1 cellular context compared by ENCODE assay signal in the genomic region with DNA sequence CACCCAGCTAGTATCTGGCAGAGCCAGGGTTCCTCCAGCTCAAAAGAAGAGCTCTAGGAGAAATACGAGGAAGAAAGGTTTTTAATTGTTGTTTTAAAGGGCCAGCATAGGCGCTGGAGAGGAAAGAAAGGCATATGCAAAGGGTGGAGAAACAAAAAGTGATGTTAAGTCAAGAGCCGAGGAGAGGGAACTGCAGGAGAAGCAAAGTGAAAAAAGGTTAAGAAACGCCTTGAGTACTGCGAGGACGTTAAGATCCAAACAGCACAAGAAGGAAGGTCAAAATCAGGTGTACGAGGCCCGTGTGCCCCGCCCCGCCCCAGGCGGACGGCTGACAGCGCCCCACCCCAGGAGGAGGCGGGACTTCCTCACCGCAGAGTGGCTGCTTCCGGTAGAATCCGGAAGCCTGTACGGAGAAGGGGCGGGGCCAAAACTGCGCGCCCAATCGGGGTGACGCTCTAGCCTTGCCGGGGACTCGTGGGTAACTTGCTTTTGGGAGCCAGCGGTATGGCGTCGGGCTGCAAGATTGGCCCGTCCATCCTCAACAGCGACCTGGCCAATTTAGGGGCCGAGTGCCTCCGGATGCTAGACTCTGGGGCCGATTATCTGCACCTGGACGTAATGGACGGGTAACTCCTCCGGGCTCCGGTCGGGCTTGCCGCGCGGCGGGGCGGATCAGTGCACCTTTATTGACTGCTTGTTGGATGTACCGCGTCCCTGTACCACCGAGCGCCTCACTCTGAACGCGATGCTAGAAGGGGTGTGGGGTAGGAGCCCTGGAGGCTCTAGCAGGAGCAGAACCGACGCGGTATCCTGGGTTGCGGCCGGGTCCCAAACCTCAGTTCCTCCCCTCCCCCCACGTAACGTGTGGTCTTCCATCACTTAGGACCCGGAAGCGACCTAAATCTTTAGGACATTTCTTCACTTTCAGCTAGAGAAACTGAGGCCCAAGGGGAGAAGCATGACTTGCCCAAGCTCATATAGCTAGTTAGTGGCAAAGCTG.
TF ChIP-seq lines count a peak whose summit lies in the region.

A gene (plus strand): TSS at position 481 of the 1,000 bp plus-strand sequence. CDS start 24 bp downstream, at position 505.

TF ChIP-seq in HepG2, 621 proteins besides CTCF, POLR2A, EP300 and RAD21 (continued from another document and continues in another):
- TF ChIP-seq, protein P1, sequence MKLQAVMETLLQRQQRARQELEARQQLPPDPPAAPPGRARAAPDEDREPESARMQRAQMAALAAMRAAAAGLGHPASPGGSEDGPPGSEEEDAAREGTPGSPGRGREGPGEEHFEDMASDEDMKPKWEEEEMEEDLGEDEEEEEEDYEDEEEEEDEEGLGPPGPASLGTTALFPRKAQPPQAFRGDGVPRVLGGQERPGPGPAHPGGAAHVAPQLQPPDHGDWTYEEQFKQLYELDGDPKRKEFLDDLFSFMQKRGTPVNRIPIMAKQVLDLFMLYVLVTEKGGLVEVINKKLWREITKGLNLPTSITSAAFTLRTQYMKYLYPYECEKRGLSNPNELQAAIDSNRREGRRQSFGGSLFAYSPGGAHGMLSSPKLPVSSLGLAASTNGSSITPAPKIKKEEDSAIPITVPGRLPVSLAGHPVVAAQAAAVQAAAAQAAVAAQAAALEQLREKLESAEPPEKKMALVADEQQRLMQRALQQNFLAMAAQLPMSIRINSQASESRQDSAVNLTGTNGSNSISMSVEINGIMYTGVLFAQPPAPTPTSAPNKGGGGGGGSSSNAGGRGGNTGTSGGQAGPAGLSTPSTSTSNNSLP (IDR thresholded peaks at IDR 0.05; ENCODE audit: low read depth, low read length) = no peak
- TF ChIP-seq, protein P2, sequence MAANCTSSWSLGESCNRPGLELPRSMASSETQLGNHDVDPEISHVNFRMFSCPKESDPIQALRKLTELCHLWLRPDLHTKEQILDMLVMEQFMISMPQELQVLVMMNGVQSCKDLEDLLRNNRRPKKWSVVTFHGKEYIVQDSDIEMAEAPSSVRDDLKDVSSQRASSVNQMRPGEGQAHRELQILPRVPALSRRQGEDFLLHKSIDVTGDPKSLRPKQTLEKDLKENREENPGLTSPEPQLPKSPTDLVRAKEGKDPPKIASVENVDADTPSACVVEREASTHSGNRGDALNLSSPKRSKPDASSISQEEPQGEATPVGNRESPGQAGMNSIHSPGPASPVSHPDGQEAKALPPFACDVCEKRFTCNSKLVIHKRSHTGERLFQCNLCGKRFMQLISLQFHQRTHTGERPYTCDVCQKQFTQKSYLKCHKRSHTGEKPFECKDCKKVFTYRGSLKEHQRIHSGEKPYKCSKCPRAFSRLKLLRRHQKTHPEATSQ (CRISPR knock-in tag; IDR thresholded peaks at IDR 0.05; ENCODE audit: borderline replicate concordance) = no peak
- TF ChIP-seq ZFP90 (CRISPR knock-in tag; IDR thresholded peaks at IDR 0.05; ENCODE audit: borderline replicate concordance) (peak; percentile 31; the same call in 1 of the 2 replicates), CC2D1A (CRISPR knock-in tag; IDR thresholded peaks at IDR 0.05) (no peak), PHF8 (CRISPR knock-in tag; IDR thresholded peaks at IDR 0.05) (peak; percentile 93), ZNF160 (CRISPR knock-in tag; IDR thresholded peaks at IDR 0.05) (peak; percentile 22; the same call in 1 of the 2 replicates), ZNF468 (CRISPR knock-in tag; IDR thresholded peaks at IDR 0.05) (no peak), RCOR2 (CRISPR knock-in tag; IDR thresholded peaks at IDR 0.05) (no peak), SKI (IDR thresholded peaks at IDR 0.05; ENCODE audit: partially characterized antibody) (no peak), HOXA5 (CRISPR knock-in tag; IDR thresholded peaks at IDR 0.05) (0 out of 2 replicates have a peak, but pooled peaks have one; percentile 54), TBX2 (CRISPR knock-in tag; IDR thresholded peaks at IDR 0.05; ENCODE audit: borderline replicate concordance) (peak; percentile 85; the same call in 1 of the 2 replicates), SRSF4 (IDR thresholded peaks at IDR 0.05; ENCODE audit: low read depth, low read length, poor library complexity, severe bottlenecking) (no peak), ETV6 (CRISPR knock-in tag; conservative IDR thresholded peaks at IDR 0.05) (no peak), TP53 (CRISPR knock-in tag; conservative IDR thresholded peaks at IDR 0.05) (no peak), CHD2 (IDR thresholded peaks at IDR 0.05; ENCODE audit: low read depth, low read length) (peak; percentile 10; the same call in 1 of the 2 replicates), KLF12 (CRISPR knock-in tag; IDR thresholded peaks at IDR 0.05; ENCODE audit: borderline replicate concordance) (peak; percentile 91), CEBPG (CRISPR knock-in tag; IDR thresholded peaks at IDR 0.05) (no peak; the same call in 1 of the 2 replicates), RARA (CRISPR knock-in tag; IDR thresholded peaks at IDR 0.05) (0 out of 2 replicates have a peak, but pooled peaks have one; percentile 39), MAFK (conservative IDR thresholded peaks at IDR 0.05 in 1 of 2, IDR thresholded peaks at IDR 0.05 in 1 of 2; ENCODE audit: low read length in 2 of 2) (no peak), ARNTL (CRISPR knock-in tag; IDR thresholded peaks at IDR 0.05) (peak; percentile 53; the same call in 1 of the 2 replicates), TARDBP (CRISPR knock-in tag; IDR thresholded peaks at IDR 0.05) (no peak; the same call in 1 of the 2 replicates), POLR2AphosphoS5 (IDR thresholded peaks at IDR 0.05; ENCODE audit: low read depth, low read length) (peak; percentile 90), ZFP36 (IDR thresholded peaks at IDR 0.05; ENCODE audit: borderline replicate concordance, low read depth, low read length, partially characterized antibody) (no peak), ZNF567 (CRISPR knock-in tag; IDR thresholded peaks at IDR 0.05; ENCODE audit: borderline replicate concordance) (no peak; the same call in 1 of the 2 replicates), PAWR (CRISPR knock-in tag; IDR thresholded peaks at IDR 0.05; ENCODE audit: borderline replicate concordance) (no peak), ZNF850 (CRISPR knock-in tag; conservative IDR thresholded peaks at IDR 0.05) (no peak), PHF20 (CRISPR knock-in tag; IDR thresholded peaks at IDR 0.05) (peak; percentile 94), ZBTB20 (CRISPR knock-in tag; IDR thresholded peaks at IDR 0.05; ENCODE audit: borderline replicate concordance, low read depth) (peak; percentile 78), NCOA2 (CRISPR knock-in tag; IDR thresholded peaks at IDR 0.05) (peak; percentile 41; the same call in 1 of the 2 replicates), RBFOX2 (IDR thresholded peaks at IDR 0.05; ENCODE audit: low read depth, low read length) (peak; percentile 92), SMAD1 (CRISPR knock-in tag; IDR thresholded peaks at IDR 0.05; ENCODE audit: borderline replicate concordance, low read depth) (peak; percentile 43; the same call in 1 of the 2 replicates), ZNF12 (CRISPR knock-in tag; IDR thresholded peaks at IDR 0.05) (peak; percentile 48; the same call in 1 of the 2 replicates), ZSCAN22 (CRISPR knock-in tag; IDR thresholded peaks at IDR 0.05) (no peak), ATF1 (CRISPR knock-in tag; IDR thresholded peaks at IDR 0.05) (peak; percentile 42; the same call in 1 of the 2 replicates)
- TF ChIP-seq, protein P3, sequence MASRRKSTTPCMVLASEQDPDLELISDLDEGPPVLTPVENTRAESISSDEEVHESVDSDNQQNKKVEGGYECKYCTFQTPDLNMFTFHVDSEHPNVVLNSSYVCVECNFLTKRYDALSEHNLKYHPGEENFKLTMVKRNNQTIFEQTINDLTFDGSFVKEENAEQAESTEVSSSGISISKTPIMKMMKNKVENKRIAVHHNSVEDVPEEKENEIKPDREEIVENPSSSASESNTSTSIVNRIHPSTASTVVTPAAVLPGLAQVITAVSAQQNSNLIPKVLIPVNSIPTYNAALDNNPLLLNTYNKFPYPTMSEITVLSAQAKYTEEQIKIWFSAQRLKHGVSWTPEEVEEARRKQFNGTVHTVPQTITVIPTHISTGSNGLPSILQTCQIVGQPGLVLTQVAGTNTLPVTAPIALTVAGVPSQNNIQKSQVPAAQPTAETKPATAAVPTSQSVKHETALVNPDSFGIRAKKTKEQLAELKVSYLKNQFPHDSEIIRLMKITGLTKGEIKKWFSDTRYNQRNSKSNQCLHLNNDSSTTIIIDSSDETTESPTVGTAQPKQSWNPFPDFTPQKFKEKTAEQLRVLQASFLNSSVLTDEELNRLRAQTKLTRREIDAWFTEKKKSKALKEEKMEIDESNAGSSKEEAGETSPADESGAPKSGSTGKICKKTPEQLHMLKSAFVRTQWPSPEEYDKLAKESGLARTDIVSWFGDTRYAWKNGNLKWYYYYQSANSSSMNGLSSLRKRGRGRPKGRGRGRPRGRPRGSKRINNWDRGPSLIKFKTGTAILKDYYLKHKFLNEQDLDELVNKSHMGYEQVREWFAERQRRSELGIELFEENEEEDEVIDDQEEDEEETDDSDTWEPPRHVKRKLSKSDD (CRISPR knock-in tag; IDR thresholded peaks at IDR 0.05; ENCODE audit: low read depth) = no peak
- TF ChIP-seq, protein P4, sequence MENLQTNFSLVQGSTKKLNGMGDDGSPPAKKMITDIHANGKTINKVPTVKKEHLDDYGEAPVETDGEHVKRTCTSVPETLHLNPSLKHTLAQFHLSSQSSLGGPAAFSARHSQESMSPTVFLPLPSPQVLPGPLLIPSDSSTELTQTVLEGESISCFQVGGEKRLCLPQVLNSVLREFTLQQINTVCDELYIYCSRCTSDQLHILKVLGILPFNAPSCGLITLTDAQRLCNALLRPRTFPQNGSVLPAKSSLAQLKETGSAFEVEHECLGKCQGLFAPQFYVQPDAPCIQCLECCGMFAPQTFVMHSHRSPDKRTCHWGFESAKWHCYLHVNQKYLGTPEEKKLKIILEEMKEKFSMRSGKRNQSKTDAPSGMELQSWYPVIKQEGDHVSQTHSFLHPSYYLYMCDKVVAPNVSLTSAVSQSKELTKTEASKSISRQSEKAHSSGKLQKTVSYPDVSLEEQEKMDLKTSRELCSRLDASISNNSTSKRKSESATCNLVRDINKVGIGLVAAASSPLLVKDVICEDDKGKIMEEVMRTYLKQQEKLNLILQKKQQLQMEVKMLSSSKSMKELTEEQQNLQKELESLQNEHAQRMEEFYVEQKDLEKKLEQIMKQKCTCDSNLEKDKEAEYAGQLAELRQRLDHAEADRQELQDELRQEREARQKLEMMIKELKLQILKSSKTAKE (CRISPR knock-in tag; IDR thresholded peaks at IDR 0.05; ENCODE audit: borderline replicate concordance) = no peak
- TF ChIP-seq, protein P5, sequence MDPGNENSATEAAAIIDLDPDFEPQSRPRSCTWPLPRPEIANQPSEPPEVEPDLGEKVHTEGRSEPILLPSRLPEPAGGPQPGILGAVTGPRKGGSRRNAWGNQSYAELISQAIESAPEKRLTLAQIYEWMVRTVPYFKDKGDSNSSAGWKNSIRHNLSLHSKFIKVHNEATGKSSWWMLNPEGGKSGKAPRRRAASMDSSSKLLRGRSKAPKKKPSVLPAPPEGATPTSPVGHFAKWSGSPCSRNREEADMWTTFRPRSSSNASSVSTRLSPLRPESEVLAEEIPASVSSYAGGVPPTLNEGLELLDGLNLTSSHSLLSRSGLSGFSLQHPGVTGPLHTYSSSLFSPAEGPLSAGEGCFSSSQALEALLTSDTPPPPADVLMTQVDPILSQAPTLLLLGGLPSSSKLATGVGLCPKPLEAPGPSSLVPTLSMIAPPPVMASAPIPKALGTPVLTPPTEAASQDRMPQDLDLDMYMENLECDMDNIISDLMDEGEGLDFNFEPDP (CRISPR knock-in tag; conservative IDR thresholded peaks at IDR 0.05) = 0 out of 2 replicates have a peak, but pooled peaks have one; percentile 79
- TF ChIP-seq, protein P6, sequence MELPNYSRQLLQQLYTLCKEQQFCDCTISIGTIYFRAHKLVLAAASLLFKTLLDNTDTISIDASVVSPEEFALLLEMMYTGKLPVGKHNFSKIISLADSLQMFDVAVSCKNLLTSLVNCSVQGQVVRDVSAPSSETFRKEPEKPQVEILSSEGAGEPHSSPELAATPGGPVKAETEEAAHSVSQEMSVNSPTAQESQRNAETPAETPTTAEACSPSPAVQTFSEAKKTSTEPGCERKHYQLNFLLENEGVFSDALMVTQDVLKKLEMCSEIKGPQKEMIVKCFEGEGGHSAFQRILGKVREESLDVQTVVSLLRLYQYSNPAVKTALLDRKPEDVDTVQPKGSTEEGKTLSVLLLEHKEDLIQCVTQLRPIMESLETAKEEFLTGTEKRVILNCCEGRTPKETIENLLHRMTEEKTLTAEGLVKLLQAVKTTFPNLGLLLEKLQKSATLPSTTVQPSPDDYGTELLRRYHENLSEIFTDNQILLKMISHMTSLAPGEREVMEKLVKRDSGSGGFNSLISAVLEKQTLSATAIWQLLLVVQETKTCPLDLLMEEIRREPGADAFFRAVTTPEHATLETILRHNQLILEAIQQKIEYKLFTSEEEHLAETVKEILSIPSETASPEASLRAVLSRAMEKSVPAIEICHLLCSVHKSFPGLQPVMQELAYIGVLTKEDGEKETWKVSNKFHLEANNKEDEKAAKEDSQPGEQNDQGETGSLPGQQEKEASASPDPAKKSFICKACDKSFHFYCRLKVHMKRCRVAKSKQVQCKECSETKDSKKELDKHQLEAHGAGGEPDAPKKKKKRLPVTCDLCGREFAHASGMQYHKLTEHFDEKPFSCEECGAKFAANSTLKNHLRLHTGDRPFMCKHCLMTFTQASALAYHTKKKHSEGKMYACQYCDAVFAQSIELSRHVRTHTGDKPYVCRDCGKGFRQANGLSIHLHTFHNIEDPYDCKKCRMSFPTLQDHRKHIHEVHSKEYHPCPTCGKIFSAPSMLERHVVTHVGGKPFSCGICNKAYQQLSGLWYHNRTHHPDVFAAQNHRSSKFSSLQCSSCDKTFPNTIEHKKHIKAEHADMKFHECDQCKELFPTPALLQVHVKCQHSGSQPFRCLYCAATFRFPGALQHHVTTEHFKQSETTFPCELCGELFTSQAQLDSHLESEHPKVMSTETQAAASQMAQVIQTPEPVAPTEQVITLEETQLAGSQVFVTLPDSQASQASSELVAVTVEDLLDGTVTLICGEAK (IDR thresholded peaks at IDR 0.05) = peak; percentile 85
- TF ChIP-seq, protein P6 (CRISPR knock-in tag; IDR thresholded peaks at IDR 0.05) = peak; percentile 63
